Comparison of ENCODE assay signal across 11 cellular contexts in genomic region chr16:85329059-85329812, GRCh38.
DNase-seq lines count a peak whose midpoint lies in the region; ATAC-seq and TF ChIP-seq lines count a peak whose summit lies in the region.
"Had no signal": no experiment of that assay in that cellular context is flagged by ENCODE, and none has a peak within 500 bp of the region (broad histone marks: within the 10 kb centered on the region; RNA-seq: fewer than 3 reads in every experiment).

No MANE protein-coding gene starts in this region.

- no peak overlapping the region for H4K8ac ChIP-seq in neuronal stem cell (ENCODE audit: low read depth, low read length)

- H3K36me3 Mint-ChIP-seq in GM23338 (ENCODE audit: low read depth) (peaks cover 4% of the 10 kb centered on the region), type B pancreatic cell (no peaks in the 10 kb centered on the region)
- H3K36me3 Mint-ChIP-seq: activated naive CD4-positive, alpha-beta T cell treated with anti-CD3 and anti-CD28 coated beads, Interleukin-2, amount 50 U/mL, for 72 hours; IgD-negative memory B cell had no signal

- H3K9me2 ChIP-seq in GM23338 (ENCODE audit: insufficient read depth): no peaks in the 10 kb centered on the region

- peaks cover 41% of the 10 kb centered on the region for H3K27me3 Mint-ChIP-seq in GM23338 (ENCODE audit: insufficient read depth, low read depth, poor library complexity)
- H3K27me3 Mint-ChIP-seq in type B pancreatic cell: no peaks in the 10 kb centered on the region

- H2BK15ac ChIP-seq in neuronal stem cell (ENCODE audit: low read length): peak overlapping the region; percentile 51

- peak; percentile 21; a peak in 1 of 4 replicates for TF ChIP-seq CTCF in GM23338 (conservative IDR thresholded peaks at IDR 0.05; ENCODE audit: low read depth in 2 of 2)
- TF ChIP-seq CTCF in astrocyte of the cerebellum (IDR thresholded peaks at IDR 0.05; ENCODE audit: low read depth, low read length, missing control alignments): no peak
- TF ChIP-seq CTCF in type B pancreatic cell (conservative IDR thresholded peaks at IDR 0.05): no peak
- no peak for TF ChIP-seq CTCF in gastrocnemius medialis (IDR thresholded peaks at IDR 0.05 in 4 of 5, conservative IDR thresholded peaks at IDR 0.05 in 1 of 5)

- H3K9me3 Mint-ChIP-seq in GM23338 (peaks cover 2% of the 10 kb centered on the region; the same call in 1 of the 3 replicates), type B pancreatic cell (no peaks in the 10 kb centered on the region)
- H3K9me3 Mint-ChIP-seq: activated naive CD4-positive, alpha-beta T cell treated with anti-CD3 and anti-CD28 coated beads, Interleukin-2, amount 50 U/mL, for 72 hours had no signal

- H3K4me1 Mint-ChIP-seq in GM23338: peaks cover 55% of the 10 kb centered on the region
- H3K4me1 Mint-ChIP-seq in type B pancreatic cell (ENCODE audit: unreplicated experiment): peaks cover 41% of the 10 kb centered on the region

- H3K79me1 ChIP-seq in neuronal stem cell (ENCODE audit: low read depth, low read length): no peaks in the 10 kb centered on the region

- H3K4me2 ChIP-seq in GM23338 (peak overlapping the region; percentile 73), neuronal stem cell (ENCODE audit: insufficient read depth, low read length, poor library complexity, severe bottlenecking) (peak overlapping the region; percentile 59)

- no CpG with 5 or more reads among the region's 28 CpGs for WGBS in neuronal stem cell (ENCODE audit: extremely low coverage in 2 of 2, insufficient read length in 2 of 2, insufficient replicate concordance in 1 of 2), 2 donors

- H3K9ac ChIP-seq in neuronal stem cell (ENCODE audit: low read depth, low read length, poor library complexity): peak overlapping the region; percentile 12

- H3K27ac ChIP-seq in GM23338 (ENCODE audit: low read depth): peak overlapping the region; percentile 77
- peak overlapping the region; percentile 96 for H3K27ac ChIP-seq in neuronal stem cell (replicated peaks; ENCODE audit: low read length)
- H3K27ac ChIP-seq in gastrocnemius medialis: peak overlapping the region in 1 of 4 donors; percentile 60

- H3K14ac ChIP-seq in neuronal stem cell (ENCODE audit: low read length): no peak overlapping the region

- in situ Hi-C loops in astrocyte of the cerebellum (cut with HindIII; ENCODE audit: low sequenced_read_pairs): no loop called here
- in situ Hi-C loops in gastrocnemius medialis (cut with MboI; ENCODE audit: low sequenced_read_pairs in 4 of 4): no loop called here

- intact Hi-C loops in gastrocnemius medialis (cut with DNase I; ENCODE audit: low total_unique reads): loop anchor here (2.0 kb wide), 1 partner anchor 32 kb away; no protein-coding TSS in a partner anchor

- H3F3A ChIP-seq in GM23338 (replicated peaks; ENCODE audit: low read depth): peaks cover 19% of the 10 kb centered on the region

- H3K36me3 ChIP-seq in GM23338 (ENCODE audit: insufficient read depth) (no peaks in the 10 kb centered on the region), neuronal stem cell (replicated peaks in 1 of 2; ENCODE audit: control insufficient read depth in 2 of 2, insufficient read depth in 2 of 2, low read length in 2 of 2) (no peaks in the 10 kb centered on the region), gastrocnemius medialis (no peaks in the 10 kb centered on the region)

- ATAC-seq in GM23338 (peak; percentile 12), HG02970 (IDR thresholded peaks at IDR 0.05; ENCODE audit: low FRiP score, unreplicated experiment) (no peak), gastrocnemius medialis (no peak)
- ATAC-seq: activated naive CD4-positive, alpha-beta T cell treated with anti-CD3 and anti-CD28 coated beads, Interleukin-2, amount 50 U/mL, for 72 hours had no signal

- peaks cover 40% of the 10 kb centered on the region for H3K27me3 ChIP-seq in GM23338 (ENCODE audit: insufficient read depth)
- peaks cover 0 to 25% (median 0%) of the 10 kb centered on the region in 3 experiments for H3K27me3 ChIP-seq in neuronal stem cell (ENCODE audit: control insufficient read depth in 3 of 3, insufficient read depth in 3 of 3, low read depth in 1 of 3, low read length in 3 of 3)
- no peaks in the 10 kb centered on the region for H3K27me3 ChIP-seq in gastrocnemius medialis

- peak overlapping the region; percentile 88 for H2AK5ac ChIP-seq in neuronal stem cell (ENCODE audit: low read depth, low read length)

- no peak overlapping the region for H4K91ac ChIP-seq in neuronal stem cell (ENCODE audit: low read depth, low read length, poor library complexity)

- H3K4ac ChIP-seq in neuronal stem cell (ENCODE audit: low read length): peak overlapping the region; percentile 77

- H3K4me3 ChIP-seq in GM23338 (peak overlapping the region; percentile 52), astrocyte of the cerebellum (ENCODE audit: low read depth, low read length) (no peak overlapping the region), neuronal stem cell (ENCODE audit: low read length in 2 of 2) (peak overlapping the region in 1 of 2 donors; percentile 24), gastrocnemius medialis (no peak overlapping the region)

- peaks cover 51% of the 10 kb centered on the region for H3K4me1 ChIP-seq in GM23338 (ENCODE audit: insufficient read depth)
- H3K4me1 ChIP-seq in neuronal stem cell (ENCODE audit: control insufficient read depth in 2 of 2, insufficient read depth in 1 of 2, low read depth in 1 of 2, low read length in 2 of 2): peaks cover 43 to 55% of the 10 kb centered on the region in 2 donors
- peaks cover 9 to 12% of the 10 kb centered on the region in 2 donors for H3K4me1 ChIP-seq in gastrocnemius medialis

- DNase-seq in GM23338 (ENCODE audit: low spot score) (peak; percentile 80), NCI-H2081 (lab: John Stamatoyannopoulos, UW) (peak; percentile 68 to 91), astrocyte of the cerebellum (ENCODE audit: low read depth) (peak; percentile 29), neuronal stem cell (ENCODE audit: low spot score) (peak; percentile 92), type B pancreatic cell (ENCODE audit: extremely low spot score, unreplicated experiment) (no peak), NCI-H1048 (lab: John Stamatoyannopoulos, UW) (no peak), gastrocnemius medialis (no peak)
- DNase-seq: stimulated activated CD4-positive, alpha-beta T cell treated with anti-CD3 and anti-CD28 coated beads, Interleukin-4, amount 100 ng/mL, for 1 hour had no signal

- peak overlapping the region; percentile 66 for H3K4me3 Mint-ChIP-seq in GM23338
- no peak overlapping the region for H3K4me3 Mint-ChIP-seq in type B pancreatic cell

- H3K18ac ChIP-seq in neuronal stem cell (ENCODE audit: low read length): peak overlapping the region; percentile 71

- no peak overlapping the region for H2BK120ac ChIP-seq in neuronal stem cell (ENCODE audit: low read depth, low read length)

- 0 out of 2 replicates have a peak, but pooled peaks cover 11% of the 10 kb centered on the region for H3K79me2 ChIP-seq in GM23338 (replicated peaks; ENCODE audit: insufficient read depth)

- H2AFZ ChIP-seq in GM23338 (no peak overlapping the region), neuronal stem cell (ENCODE audit: low read length) (peak overlapping the region; percentile 61)

- H4K20me1 ChIP-seq in GM23338 (replicated peaks; ENCODE audit: insufficient read depth): no peaks in the 10 kb centered on the region; the same call in 1 of the 2 replicates

- no peak for TF ChIP-seq POLR2A in gastrocnemius medialis (IDR thresholded peaks at IDR 0.05)

- H3K9me3 ChIP-seq in neuronal stem cell (replicated peaks in 1 of 2; ENCODE audit: control insufficient read depth in 2 of 2, insufficient read depth in 1 of 2, low read depth in 1 of 2, low read length in 2 of 2) (peaks cover 0 to 2% of the 10 kb centered on the region in 2 donors), gastrocnemius medialis (no peaks in the 10 kb centered on the region)

- H2BK12ac ChIP-seq in neuronal stem cell (ENCODE audit: low read length): peak overlapping the region; percentile 53

- H3K23ac ChIP-seq in neuronal stem cell (ENCODE audit: low read depth, low read length, poor library complexity): peak overlapping the region; percentile 25

- no peak overlapping the region for H2BK5ac ChIP-seq in neuronal stem cell (ENCODE audit: low read length)

- H3K27ac Mint-ChIP-seq in GM23338 (peak overlapping the region; percentile 79), type B pancreatic cell (no peak overlapping the region)
- H3K27ac Mint-ChIP-seq: activated naive CD4-positive, alpha-beta T cell treated with anti-CD3 and anti-CD28 coated beads, Interleukin-2, amount 50 U/mL, for 72 hours; IgD-negative memory B cell had no signal

TF ChIP-seq in GM23338, 12 proteins besides CTCF, POLR2A, EP300 and RAD21:
- TF ChIP-seq STAT1 (IDR thresholded peaks at IDR 0.05; ENCODE audit: unreplicated experiment) (no peak), REST (IDR thresholded peaks at IDR 0.05; ENCODE audit: unreplicated experiment) (no peak), EZH2 (IDR thresholded peaks at IDR 0.05; ENCODE audit: low read depth, unreplicated experiment) (no peak)

Comparison
In these comparisons a context has a peak if more than half of its experiments do, and no peak if none do; other contexts are left out.
1. DNase-seq: peak in GM23338 (single experiment), NCI-H2081 (2 of 2), astrocyte of the cerebellum (single experiment) and neuronal stem cell (single experiment); none in type B pancreatic cell (single experiment), NCI-H1048 (single experiment) and gastrocnemius medialis (0 of 2).
2. CTCF ChIP-seq: peak in GM23338 (2 of 2); none in astrocyte of the cerebellum (single experiment), type B pancreatic cell (single experiment) and gastrocnemius medialis (0 of 5).